ENCODE assay signal across 8 cellular contexts in genomic region chr12:31403099-31403607, GRCh38.
DNase-seq lines count a peak whose midpoint lies in the region; ATAC-seq, FAIRE-seq and TF ChIP-seq lines count a peak whose summit lies in the region.
"Not testable (repeated sequence)": the region's sequence is repeated elsewhere in the genome, so short reads cannot be mapped to it uniquely, and the experiment has no call there.

No MANE protein-coding gene starts in this region.

- not testable (repeated sequence) for H3K4me1 Mint-ChIP-seq in CD14-positive monocyte

- intact Hi-C loops in CD14-positive monocyte (cut with micrococcal nuclease) = loop anchor here (1.0 to 5.0 kb wide), 3 partner anchors 233 to 909 kb away; no protein-coding TSS in a partner anchor

- peak overlapping the region; percentile 39 to 46 for H3K4me3 Mint-ChIP-seq in CD14-positive monocyte

- not testable (repeated sequence) for H3K9me3 Mint-ChIP-seq in CD14-positive monocyte

- H3K27me3 Mint-ChIP-seq in CD14-positive monocyte (ENCODE audit: low read depth in 3 of 3) = not testable (repeated sequence)

- ATAC-seq in HG03196 (IDR thresholded peaks at IDR 0.05; ENCODE audit: unreplicated experiment) = peak; percentile 73

- peak; percentile 43 for FAIRE-seq in TTC549 (lab: Jason Lieb, UNC)

- TF ChIP-seq CTCF in CD14-positive monocyte (IDR thresholded peaks at IDR 0.05) = peak; percentile 88

- not testable (repeated sequence) for H3K27ac Mint-ChIP-seq in CD14-positive monocyte

- DNase-seq in CD14-positive monocyte (ENCODE audit: low spot score) (peak; percentile 62), GM19240 (ENCODE audit: insufficient read length, low spot score) (peak; percentile 34), NCI-H2171 treated with DMSO at 0.1 percent for 48 hours (lab: John Stamatoyannopoulos, UW) (peak; percentile 86), brain pericyte (ENCODE audit: low read depth, low spot score) (peak; percentile 78), iPS DF 4.7 (ENCODE audit: extremely low read depth, low spot score) (peak; percentile 74), smooth muscle cell of the brain vasculature (ENCODE audit: low read depth, low spot score) (peak; percentile 80)

- H3K36me3 Mint-ChIP-seq in CD14-positive monocyte = not testable (repeated sequence)

Comparison
In these comparisons a context has a peak if more than half of its experiments do, and no peak if none do; other contexts are left out.
1. Peak in every context shown above with its lines: DNase-seq and ATAC-seq.
2. DNase-seq: peak in every context shown above with its lines; median percentile 86 in NCI-H2171 treated with DMSO at 0.1 percent for 48 hours; 80 in smooth muscle cell of the brain vasculature; 78 in brain pericyte; 74 in iPS DF 4.7; 62 in CD14-positive monocyte; 34 in GM19240.